In genomic region chr20:63846938-63847373, GRCh38 we compare ENCODE assay signal across 1 cellular context.
TF ChIP-seq lines count a peak whose summit lies in the region.

No MANE protein-coding gene starts in this region.

TF ChIP-seq in A549, 52 proteins besides CTCF, POLR2A, EP300 and RAD21 (continued from another document):
- TF ChIP-seq FOSB (CRISPR knock-in tag; IDR thresholded peaks at IDR 0.05) (no peak), MAFK (IDR thresholded peaks at IDR 0.05; ENCODE audit: partially characterized antibody) (no peak), HOXB13 (CRISPR knock-in tag; IDR thresholded peaks at IDR 0.05; ENCODE audit: low read depth) (no peak), ZNF302 (CRISPR knock-in tag; IDR thresholded peaks at IDR 0.05) (no peak), JUNB (IDR thresholded peaks at IDR 0.05) (no peak), JUN (IDR thresholded peaks at IDR 0.05) (no peak), HOXA7 (CRISPR knock-in tag; IDR thresholded peaks at IDR 0.05) (no peak), PBX3 (IDR thresholded peaks at IDR 0.05) (no peak), CBX8 (IDR thresholded peaks at IDR 0.05) (no peak), BCL3 (IDR thresholded peaks at IDR 0.05) (no peak)
